Comparison of ENCODE assay signal across 1 cellular context in the genomic region with DNA sequence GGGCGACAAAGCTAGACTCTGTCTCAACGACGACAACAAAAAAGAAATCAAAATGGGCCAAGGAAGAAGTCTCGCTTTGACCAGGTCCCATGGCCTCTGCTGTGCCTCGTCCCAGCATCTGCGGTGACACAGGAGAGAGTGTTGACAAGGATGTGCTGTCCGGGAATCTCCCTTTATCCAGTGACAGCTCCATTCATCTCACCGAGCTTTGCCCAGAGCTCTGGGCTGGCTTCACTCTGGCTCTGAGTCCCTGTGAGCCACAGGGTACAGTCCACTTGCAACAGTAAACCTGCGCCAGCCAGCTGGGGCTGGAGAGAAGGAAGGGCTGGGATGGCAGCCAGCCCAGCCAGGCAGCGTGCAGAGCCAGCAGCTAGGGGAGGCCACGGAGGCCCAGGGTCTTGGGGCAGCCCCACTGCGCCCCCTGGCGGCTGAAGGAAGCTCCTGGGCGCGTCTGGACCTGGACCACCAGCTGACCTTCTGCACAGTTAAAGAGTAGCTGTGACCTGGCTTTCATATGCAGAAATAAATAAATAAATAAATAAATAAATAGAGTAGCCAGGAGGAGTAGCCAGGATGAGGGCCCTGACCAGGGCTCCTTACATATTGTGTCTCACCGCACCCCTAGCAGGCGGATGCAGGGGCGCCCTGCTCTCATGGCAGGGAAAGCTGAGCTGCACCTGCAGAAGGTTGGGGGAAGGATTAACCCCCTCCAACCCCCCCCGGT.
A peak's percentile ranks its signal among the peaks of the same experiment; 100 is the strongest.
TF ChIP-seq lines count a peak whose summit lies in the region.

No MANE protein-coding gene starts in this region.

TF ChIP-seq in H1, 55 proteins besides CTCF, POLR2A, EP300 and RAD21 (continued from another document):
- TF ChIP-seq EGR1 (IDR thresholded peaks at IDR 0.05; ENCODE audit: borderline replicate concordance, low read depth, low read length) (no peak), SP4 (IDR thresholded peaks at IDR 0.05; ENCODE audit: low read length) (no peak), SIN3A (conservative IDR thresholded peaks at IDR 0.05 in 1 of 2, IDR thresholded peaks at IDR 0.05 in 1 of 2; ENCODE audit: low read depth in 1 of 2, low read length in 2 of 2) (0 out of 4 replicates have a peak, but pooled peaks of 1 of the 2 experiments have one; percentile 43), GABPA (IDR thresholded peaks at IDR 0.05; ENCODE audit: borderline replicate concordance, insufficient read depth, low read length) (peak; percentile 70; the same call in 1 of the 2 replicates), TEAD4 (IDR thresholded peaks at IDR 0.05; ENCODE audit: low read depth, low read length) (no peak), YY1 (IDR thresholded peaks at IDR 0.05; ENCODE audit: low read depth, low read length) (peak; percentile 60; the same call in 1 of the 2 replicates), CEBPB (IDR thresholded peaks at IDR 0.05; ENCODE audit: low read depth, low read length) (peak; percentile 9; the same call in 1 of the 2 replicates), SIX5 (IDR thresholded peaks at IDR 0.05; ENCODE audit: low read depth, low read length) (no peak), CREB1 (IDR thresholded peaks at IDR 0.05) (0 out of 2 replicates have a peak, but pooled peaks have one; percentile 46), TBP (IDR thresholded peaks at IDR 0.05; ENCODE audit: low read depth, low read length) (0 out of 2 replicates have a peak, but pooled peaks have one; percentile 13), CHD2 (IDR thresholded peaks at IDR 0.05; ENCODE audit: low read length) (0 out of 2 replicates have a peak, but pooled peaks have one; percentile 8), JUND (IDR thresholded peaks at IDR 0.05; ENCODE audit: low read length) (no peak), TCF12 (IDR thresholded peaks at IDR 0.05; ENCODE audit: low read depth, low read length) (no peak)
- TF ChIP-seq, protein P1, sequence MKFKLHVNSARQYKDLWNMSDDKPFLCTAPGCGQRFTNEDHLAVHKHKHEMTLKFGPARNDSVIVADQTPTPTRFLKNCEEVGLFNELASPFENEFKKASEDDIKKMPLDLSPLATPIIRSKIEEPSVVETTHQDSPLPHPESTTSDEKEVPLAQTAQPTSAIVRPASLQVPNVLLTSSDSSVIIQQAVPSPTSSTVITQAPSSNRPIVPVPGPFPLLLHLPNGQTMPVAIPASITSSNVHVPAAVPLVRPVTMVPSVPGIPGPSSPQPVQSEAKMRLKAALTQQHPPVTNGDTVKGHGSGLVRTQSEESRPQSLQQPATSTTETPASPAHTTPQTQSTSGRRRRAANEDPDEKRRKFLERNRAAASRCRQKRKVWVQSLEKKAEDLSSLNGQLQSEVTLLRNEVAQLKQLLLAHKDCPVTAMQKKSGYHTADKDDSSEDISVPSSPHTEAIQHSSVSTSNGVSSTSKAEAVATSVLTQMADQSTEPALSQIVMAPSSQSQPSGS (IDR thresholded peaks at IDR 0.05; ENCODE audit: low read length), result no peak
- TF ChIP-seq, protein P2, sequence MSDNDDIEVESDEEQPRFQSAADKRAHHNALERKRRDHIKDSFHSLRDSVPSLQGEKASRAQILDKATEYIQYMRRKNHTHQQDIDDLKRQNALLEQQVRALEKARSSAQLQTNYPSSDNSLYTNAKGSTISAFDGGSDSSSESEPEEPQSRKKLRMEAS (IDR thresholded peaks at IDR 0.05), result peak; percentile 85
